Comparison of ENCODE assay signal across 21 cellular contexts in the genomic region with DNA sequence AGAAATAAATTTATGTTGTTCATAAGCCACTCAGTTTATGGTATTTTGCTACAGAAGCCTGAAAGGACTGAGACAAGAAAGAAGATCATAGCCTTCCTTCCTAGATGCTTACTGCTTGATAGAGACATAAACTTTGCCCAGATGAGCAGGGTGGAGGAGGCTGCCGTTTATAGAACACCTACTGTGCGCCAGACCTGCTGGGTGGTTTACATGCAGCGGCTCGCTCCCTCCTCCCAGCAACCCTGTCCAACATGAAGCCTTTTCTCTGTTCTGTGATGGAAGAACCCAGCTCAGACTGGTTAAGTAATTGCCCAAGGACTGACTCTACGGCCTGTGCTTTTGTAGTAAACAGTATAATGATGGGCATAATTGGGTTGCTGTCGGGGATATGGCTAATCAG. TPM values are rescaled to one million over a fixed set of nuclear protein-coding genes. Genes with fewer than 3 reads are reported as not detected.
"Had no signal": no experiment of that assay in that cellular context is flagged by ENCODE, and none has a peak within 500 bp of the region (broad histone marks: within the 10 kb centered on the region; RNA-seq: fewer than 3 reads in every experiment).

No MANE protein-coding gene starts in this region.

- H3K4me3 ChIP-seq: adrenal gland, mucosa of descending colon, pancreas, stomach, thyroid gland had no signal

- H3K27ac Mint-ChIP-seq: activated CD4-positive, alpha-beta T cell treated with anti-CD3 and anti-CD28 coated beads for 36 hours; activated naive CD4-positive, alpha-beta T cell treated with anti-CD3 and anti-CD28 coated beads, Interleukin-2, amount 50 U/mL, for 72 hours; activated T-helper 1 cell treated with anti-CD3 and anti-CD28 coated beads, Interleukin-12 subunit alpha, Interleukin-12 subunit beta, Interleukin-2, Interleukin-4 antibody, amounts not matched to agents 30 ng/mL and 10 ng/mL and 1 ng/mL, durations not matched to agents 14 hours and 24 hours and 36 hours; endodermal cell; memory B cell; stimulated activated effector memory CD8-positive, alpha-beta T cell treated with anti-CD3 and anti-CD28 coated beads, Interleukin-12 subunit alpha, Interleukin-12 subunit beta, amount 100 ng/mL, for 72 hours had no signal

- H3K27me3 ChIP-seq: adrenal gland, pancreas, thyroid gland had no signal

- H3K27me3 Mint-ChIP-seq: memory B cell, naive B cell had no signal

- H3K36me3 Mint-ChIP-seq: activated naive CD4-positive, alpha-beta T cell treated with anti-CD3 and anti-CD28 coated beads, Interleukin-2, amount 50 U/mL, for 72 hours; memory B cell; naive B cell; stimulated activated effector memory CD8-positive, alpha-beta T cell treated with anti-CD3 and anti-CD28 coated beads, Interleukin-12 subunit alpha, Interleukin-12 subunit beta, amount 100 ng/mL, for 72 hours had no signal

- H3K4me3 Mint-ChIP-seq: activated CD4-positive, alpha-beta T cell treated with anti-CD3 and anti-CD28 coated beads for 36 hours; activated T-helper 1 cell treated with anti-CD3 and anti-CD28 coated beads, Interleukin-12 subunit alpha, Interleukin-12 subunit beta, Interleukin-2, Interleukin-4 antibody, amounts not matched to agents 30 ng/mL and 10 ng/mL and 1 ng/mL, durations not matched to agents 14 hours and 24 hours and 36 hours; endodermal cell; memory B cell; stimulated activated effector memory CD8-positive, alpha-beta T cell treated with anti-CD3 and anti-CD28 coated beads, Interleukin-12 subunit alpha, Interleukin-12 subunit beta, amount 100 ng/mL, for 72 hours had no signal

- H3K4me1 Mint-ChIP-seq: activated CD4-positive, alpha-beta T cell treated with anti-CD3 and anti-CD28 coated beads for 36 hours; memory B cell; stimulated activated effector memory CD8-positive, alpha-beta T cell treated with anti-CD3 and anti-CD28 coated beads, Interleukin-12 subunit alpha, Interleukin-12 subunit beta, amount 100 ng/mL, for 72 hours had no signal

- DNase-seq: activated CD4-positive, alpha-beta T cell treated with anti-CD3 and anti-CD28 coated beads for 36 hours; activated CD4-positive, alpha-beta T cell treated with anti-CD3 and anti-CD28 coated beads, Interleukin-2, amount 50 U/mL, for 48 hours; activated gamma-delta T cell treated with Interleukin-2 at 50 U/mL for 16 hours; activated T-cell treated with anti-CD3 and anti-CD28 coated beads for 4 hours; adrenal gland; endodermal cell; foreskin keratinocyte; glutamatergic neuron; left ventricle myocardium superior; mucosa of descending colon; naive B cell; pancreas; stimulated activated CD4-positive, alpha-beta T cell treated with anti-CD3 and anti-CD28 coated beads, Interleukin-4, amount 100 ng/mL, for 24 hours; stomach; T-helper 2 cell had no signal

- H3K9me3 ChIP-seq: adrenal gland, mucosa of descending colon, pancreas, stomach, thyroid gland had no signal

- H3K9me3 Mint-ChIP-seq: activated naive CD4-positive, alpha-beta T cell treated with anti-CD3 and anti-CD28 coated beads, Interleukin-2, amount 50 U/mL, for 72 hours; activated T-helper 1 cell treated with anti-CD3 and anti-CD28 coated beads, Interleukin-12 subunit alpha, Interleukin-12 subunit beta, Interleukin-2, Interleukin-4 antibody, amounts not matched to agents 30 ng/mL and 10 ng/mL and 1 ng/mL, durations not matched to agents 14 hours and 24 hours and 36 hours; endodermal cell; memory B cell; stimulated activated effector memory CD8-positive, alpha-beta T cell treated with anti-CD3 and anti-CD28 coated beads, Interleukin-12 subunit alpha, Interleukin-12 subunit beta, amount 100 ng/mL, for 72 hours had no signal

- H3K27ac ChIP-seq: foreskin keratinocyte, pancreas had no signal

- H3K36me3 ChIP-seq: adrenal gland, pancreas, stomach, thyroid gland had no signal

- H3K4me1 ChIP-seq: foreskin keratinocyte, pancreas had no signal

- ATAC-seq: activated CD4-positive, alpha-beta T cell treated with anti-CD3 and anti-CD28 coated beads for 36 hours; activated naive CD4-positive, alpha-beta T cell treated with anti-CD3 and anti-CD28 coated beads, Interleukin-2, amount 50 U/mL, for 72 hours; foreskin keratinocyte; left ventricle myocardium superior; mucosa of descending colon; pancreas; sciatic nerve; stimulated activated effector memory CD8-positive, alpha-beta T cell treated with anti-CD3 and anti-CD28 coated beads, Interleukin-12 subunit alpha, Interleukin-12 subunit beta, amount 100 ng/mL, for 72 hours had no signal

RNA-seq across cellular contexts. Expression of a gene that starts 37.0 kb away (rescaled TPM):
- total RNA-seq: activated T-helper 1 cell treated with anti-CD3 and anti-CD28 coated beads, Interleukin-12 subunit alpha, Interleukin-12 subunit beta, Interleukin-2, Interleukin-4 antibody, amounts not matched to agents 30 ng/mL and 10 ng/mL and 1 ng/mL, durations not matched to agents 14 hours and 24 hours and 36 hours had no signal
